In genomic region chr10:112213098-112213823, GRCh38 we compare ENCODE assay signal across 17 cellular contexts. TPM values are rescaled to one million over a fixed set of nuclear protein-coding genes. Genes with fewer than 3 reads are reported as not detected.
DNase-seq lines count a peak whose midpoint lies in the region; ATAC-seq and TF ChIP-seq lines count a peak whose summit lies in the region.
"Had no signal": no experiment of that assay in that cellular context is flagged by ENCODE, and none has a peak within 500 bp of the region (broad histone marks: within the 10 kb centered on the region; RNA-seq: fewer than 3 reads in every experiment).

No MANE protein-coding gene starts in this region.

- H3K27me3 ChIP-seq in adrenal gland = no peaks in the 10 kb centered on the region
- H3K27me3 ChIP-seq in heart left ventricle = peaks cover 0 to 4% (median 0%) of the 10 kb centered on the region in 9 donors
- H3K27me3 ChIP-seq: esophagus muscularis mucosa had no signal

- TF ChIP-seq POLR2A in adrenal gland (IDR thresholded peaks at IDR 0.05) (no peak), heart left ventricle (IDR thresholded peaks at IDR 0.05) (no peak)

- H3K36me3 ChIP-seq in adrenal gland (replicated peaks in 1 of 2) (no peaks in the 10 kb centered on the region), heart left ventricle (no peaks in the 10 kb centered on the region)
- H3K36me3 ChIP-seq: esophagus muscularis mucosa, left lung had no signal

- intact Hi-C loops in adrenal gland (cut with DNase I) (no loop called here), heart left ventricle (cut with DNase I) (no loop called here)

- TF ChIP-seq CTCF in adrenal gland (IDR thresholded peaks at IDR 0.05) (no peak), heart left ventricle (IDR thresholded peaks at IDR 0.05) (no peak)

- H3K4me3 ChIP-seq in adrenal gland (peak overlapping the region in 2 of 4 donors; percentile 22 to 50), heart left ventricle (no peak overlapping the region)
- H3K4me3 ChIP-seq: esophagus muscularis mucosa, left lung, psoas muscle had no signal

- H3K4me1 ChIP-seq in adrenal gland (replicated peaks in 1 of 2) (peaks cover 19 to 36% of the 10 kb centered on the region in 2 donors), heart left ventricle (peaks cover 0 to 10% (median 0%) of the 10 kb centered on the region in 12 donors)
- H3K4me1 ChIP-seq: left lung, psoas muscle had no signal

- no peaks in the 10 kb centered on the region for H3K9me3 ChIP-seq in adrenal gland (replicated peaks in 1 of 3)
- no peaks in the 10 kb centered on the region for H3K9me3 ChIP-seq in heart left ventricle
- H3K9me3 ChIP-seq: esophagus muscularis mucosa, left lung, psoas muscle had no signal

- peak; percentile 77 for ATAC-seq in GM18502 (IDR thresholded peaks at IDR 0.05; ENCODE audit: poor library complexity, unreplicated experiment)
- ATAC-seq in GM19463 (IDR thresholded peaks at IDR 0.05; ENCODE audit: unreplicated experiment) = peak; percentile 42
- peak; percentile 37 for ATAC-seq in HG03060 (IDR thresholded peaks at IDR 0.05; ENCODE audit: low read depth, unreplicated experiment)
- ATAC-seq in heart left ventricle = no peak
- ATAC-seq: left lung; naive thymus-derived CD4-positive, alpha-beta T cell; psoas muscle had no signal

- no peak for DNase-seq in adrenal gland
- no peak for DNase-seq in NCI-H446 (lab: John Stamatoyannopoulos, UW)
- DNase-seq in heart left ventricle = no peak
- no peak for DNase-seq in nucleus accumbens (lab: John Stamatoyannopoulos, UW)
- no peak for DNase-seq in T-helper 2 cell
- DNase-seq: activated CD4-positive, alpha-beta T cell treated with anti-CD3 and anti-CD28 coated beads, Interleukin-2, amount 10 ng/mL, durations not matched to agents 24 days and 14 days; H7; hypothalamus; Kasumi-1; left lung; naive thymus-derived CD4-positive, alpha-beta T cell; NCI-H1436 treated with DMSO at 0.1 percent for 48 hours; psoas muscle had no signal

- H3K27ac ChIP-seq in adrenal gland (peak overlapping the region in 3 of 5 donors; percentile 37 to 80 (median 79)), heart left ventricle (no peak overlapping the region)
- H3K27ac ChIP-seq: esophagus muscularis mucosa, left lung, psoas muscle had no signal

- WGBS in adrenal gland, 4 donors = 61 to 72% (median 63%) methylated on average over 3 of the region's 3 CpGs
- WGBS in heart left ventricle, 4 donors = 52 to 59% (median 57%) methylated on average over 3 of the region's 3 CpGs

RNA-seq across cellular contexts. Expression of gene GPAM, which starts 29.7 kb away (rescaled TPM):
- total RNA-seq in adrenal gland (100 to 1,000 TPM in 5 of 8 donors, 10 to 100 TPM in 3; 65.3 to 297 (median 112) TPM), heart left ventricle (100 to 1,000 TPM in 1 of 9 donors, 10 to 100 TPM in 6, 1 to 10 TPM in 2; 8.7 to 104 (median 16.9) TPM)
- polyA plus RNA-seq in adrenal gland (10 to 100 TPM; 15.9 to 97.6 (median 34.2) TPM), heart left ventricle (10 to 100 TPM in 1 of 2 donors, 1 to 10 TPM in 1; 5.8 to 18.7 TPM)

Comparison
In these comparisons a context has a peak if more than half of its experiments do, and no peak if none do; other contexts are left out.
1. ATAC-seq: peak in GM18502 (single experiment), GM19463 (single experiment) and HG03060 (single experiment); none in heart left ventricle (0 of 4).
2. H3K27ac ChIP-seq: peak in adrenal gland (3 of 5); none in heart left ventricle (0 of 12).